ENCODE assay signal across 25 cellular contexts in genomic region chr11:111934301-111934700, GRCh38. TPM values are rescaled to one million over a fixed set of nuclear protein-coding genes. Genes with fewer than 3 reads are reported as not detected.
A peak's percentile ranks its signal among the peaks of the same experiment; 100 is the strongest.
DNase-seq lines count a peak whose midpoint lies in the region; ATAC-seq and TF ChIP-seq lines count a peak whose summit lies in the region.
"Had no signal": no experiment of that assay in that cellular context is flagged by ENCODE, and none has a peak within 500 bp of the region (broad histone marks: within the 10 kb centered on the region; RNA-seq: fewer than 3 reads in every experiment).

No MANE protein-coding gene starts in this region.

- no peak for ATAC-seq in omental fat pad (ENCODE audit: low FRiP score)
- ATAC-seq in HG03439 (IDR thresholded peaks at IDR 0.05; ENCODE audit: unreplicated experiment) = no peak
- ATAC-seq in left cardiac atrium = no peak
- ATAC-seq: gastrocnemius medialis, HCT116, Right ventricle myocardium inferior had no signal

- CTCF ChIA-PET in HEK293 (lab: Yijun Ruan, JAX) = interaction anchor here (0.7 to 8.5 kb wide), 4 partner anchors 24 to 108 kb away, joined by 3 to 166 read pairs (median 3); no protein-coding TSS in a partner anchor

- H3K36me3 ChIP-seq in ACC112 (ENCODE audit: insufficient read depth, low read length) (no peaks in the 10 kb centered on the region), HEK293 (ENCODE audit: control insufficient read depth in 2 of 2, insufficient read depth in 1 of 2, low read length in 2 of 2) (no peaks in the 10 kb centered on the region)
- H3K36me3 ChIP-seq: breast epithelium, gastrocnemius medialis, neutrophil had no signal

- DNase-seq in coronary artery (ENCODE audit: low spot score) = peak; percentile 17
- DNase-seq in neural crest cell (ENCODE audit: low read depth, low spot score) = no peak
- no peak for DNase-seq in SW 1271 (lab: John Stamatoyannopoulos, UW)
- no peak for DNase-seq in omental fat pad (ENCODE audit: low spot score)
- DNase-seq in left cardiac atrium = no peak
- DNase-seq: activated B cell treated with CpG ODN at 0.5 μM for 24 hours; activated gamma-delta T cell treated with Interleukin-2 at 50 U/mL for 16 hours; activated T-cell treated with anti-CD3 and anti-CD28 coated beads, Interleukin-2, amount 50 U/mL, for 1 hour; CD4-positive, CD25-positive, alpha-beta regulatory T cell; cortex of kidney; gastrocnemius medialis; NCI-H1092 treated with DMSO at 0.1 percent for 48 hours; NCI-H2081; small intestine; stimulated activated CD4-positive, alpha-beta T cell treated with anti-CD3 and anti-CD28 coated beads, Interleukin-2, amount 100 ng/mL, for 24 hours; T1000; testis had no signal

- POLR2A ChIA-PET in HEK293 (lab: Yijun Ruan, JAX) = interaction anchor here (0.6 to 1.1 kb wide), 3 partner anchors 55 to 91 kb away, joined by 3 read pairs; partner anchors contain the start of genes ALG9 and DLAT

- H3K4me1 ChIP-seq in ACC112 (ENCODE audit: control insufficient read depth, insufficient read depth, low read length, unreplicated experiment) = peaks cover 46% of the 10 kb centered on the region
- no peaks in the 10 kb centered on the region; the same call in 1 of the 2 replicates for H3K4me1 ChIP-seq in HEK293 (ENCODE audit: control insufficient read depth, insufficient read depth, low read length)

- TF ChIP-seq CTCF in HEK293 (tag by site-specific recombination; IDR thresholded peaks at IDR 0.05) (no peak), coronary artery (IDR thresholded peaks at IDR 0.05) (no peak), neural crest cell (conservative IDR thresholded peaks at IDR 0.05) (no peak), omental fat pad (IDR thresholded peaks at IDR 0.05) (no peak)

- intact Hi-C loops in left cardiac atrium (cut with DNase I) = loop anchor here (5.0 to 10.0 kb wide), 3 partner anchors 48 to 60 kb away; partner anchors contain the start of genes CFAP68 (in 2 of the 2), FDXACB1 (in 2 of the 2) and ALG9 (in 1 of the 2)

- H3K4me3 Mint-ChIP-seq in neural crest cell = peak overlapping the region; percentile 33
- H3K4me3 Mint-ChIP-seq: activated B cell treated with CpG ODN at 0.5 μM for 24 hours had no signal

- no peaks in the 10 kb centered on the region for H3K9me3 ChIP-seq in HEK293 (ENCODE audit: control insufficient read depth, insufficient read depth, low read depth, low read length)
- H3K9me3 ChIP-seq: breast epithelium, gastrocnemius medialis, neutrophil, testis had no signal

- no peak overlapping the region for H2AFZ ChIP-seq in ACC112 (ENCODE audit: low read length, unreplicated experiment)

- H3K27me3 ChIP-seq in ACC112 (ENCODE audit: insufficient read depth, low read length) = no peaks in the 10 kb centered on the region
- H3K27me3 ChIP-seq: breast epithelium, gastrocnemius medialis, testis had no signal

- no peak overlapping the region for H3K27ac Mint-ChIP-seq in neural crest cell (ENCODE audit: unreplicated experiment)
- H3K27ac Mint-ChIP-seq: activated B cell treated with CpG ODN at 0.5 μM for 24 hours; CD4-positive, CD25-positive, alpha-beta regulatory T cell had no signal

- H3K4me1 Mint-ChIP-seq in neural crest cell = peaks cover 45% of the 10 kb centered on the region

- H3K79me2 ChIP-seq in ACC112 (ENCODE audit: control insufficient read depth, insufficient read depth, low read length, unreplicated experiment) = peaks cover 15% of the 10 kb centered on the region

- H3K27ac ChIP-seq in ACC112 (ENCODE audit: low read depth, low read length) (peak overlapping the region; percentile 38; the same call in 1 of the 2 replicates), HEK293 (ENCODE audit: extremely low read depth, low read depth, low read length) (no peak overlapping the region), coronary artery (peak overlapping the region in 1 of 2 donors; percentile 12)
- H3K27ac ChIP-seq: breast epithelium, neutrophil, testis had no signal

- H3K4me3 ChIP-seq in ACC112 (ENCODE audit: low read depth, low read length) = no peak overlapping the region
- H3K4me3 ChIP-seq in HEK293 (ENCODE audit: low read depth, low read length) = no peak overlapping the region
- no peak overlapping the region for H3K4me3 ChIP-seq in coronary artery
- H3K4me3 ChIP-seq: breast epithelium, gastrocnemius medialis, lung, testis had no signal

- no peaks in the 10 kb centered on the region for H3K27me3 Mint-ChIP-seq in neural crest cell (ENCODE audit: low read depth)

- no peaks in the 10 kb centered on the region for H3K36me3 Mint-ChIP-seq in neural crest cell (ENCODE audit: low read depth)
- H3K36me3 Mint-ChIP-seq: CD4-positive, CD25-positive, alpha-beta regulatory T cell had no signal

- no peaks in the 10 kb centered on the region for H3K9me3 Mint-ChIP-seq in neural crest cell
- H3K9me3 Mint-ChIP-seq: activated B cell treated with CpG ODN at 0.5 μM for 24 hours; CD4-positive, CD25-positive, alpha-beta regulatory T cell had no signal

TF ChIP-seq in HEK293, 187 proteins besides CTCF, POLR2A, EP300 and RAD21:
- TF ChIP-seq ZNF335 (tag by site-specific recombination; conservative IDR thresholded peaks at IDR 0.05) = 0 out of 2 replicates have a peak, but pooled peaks have one; percentile 13
- TF ChIP-seq TRIM28 (IDR thresholded peaks at IDR 0.05; ENCODE audit: borderline replicate concordance, low read length) = no peak
- no peak for TF ChIP-seq ZSCAN23 (tag by site-specific recombination; IDR thresholded peaks at IDR 0.05)
- no peak for TF ChIP-seq ZNF621 (tag by site-specific recombination; IDR thresholded peaks at IDR 0.05)

RNA-seq across cellular contexts. Expression of gene DIXDC1, which starts 2.8 kb away (rescaled TPM):
- total RNA-seq in neural crest cell = 24.4 and 24.6 TPM in 2 replicates
- total RNA-seq in omental fat pad = 10 to 100 TPM; 36.4 to 79.3 (median 40.7) TPM
- 10 to 100 TPM; 19.5 to 28.1 TPM for total RNA-seq in left cardiac atrium

RNA-seq across cellular contexts. Expression of gene C11orf52, which starts 15.6 kb away (rescaled TPM):
- total RNA-seq in neural crest cell (not detected in 2 replicates), omental fat pad (1 to 10 TPM in 3 of 4 donors, not detected in 1; 3.4 to 7.9 (median 7.5) TPM), left cardiac atrium (1 to 10 TPM; 1.6 to 3.3 TPM)
- total RNA-seq: activated B cell treated with CpG ODN at 0.5 μM for 24 hours; CD4-positive, CD25-positive, alpha-beta regulatory T cell had no signal

RNA-seq across cellular contexts. Expression of gene HSPB2, which starts 21.8 kb away (rescaled TPM):
- total RNA-seq in neural crest cell = not detected in 2 replicates
- total RNA-seq in omental fat pad = 1 to 10 TPM in 2 of 4 donors, not detected in 2; 3.1 to 4.6 TPM
- total RNA-seq in left cardiac atrium = 10 to 100 TPM; 37.3 to 49.6 TPM
- total RNA-seq: activated B cell treated with CpG ODN at 0.5 μM for 24 hours; CD4-positive, CD25-positive, alpha-beta regulatory T cell; testis had no signal

RNA-seq across cellular contexts. Expression of gene CRYAB, which starts 22.7 kb away (rescaled TPM):
- total RNA-seq in neural crest cell (not detected in 2 replicates), omental fat pad (1,000 to 10,000 TPM in 1 of 4 donors, 100 to 1,000 TPM in 2, 10 to 100 TPM in 1; 82.4 to 1,340 (median 304) TPM), left cardiac atrium (1,000 to 10,000 TPM; 4,044 to 4,265 TPM)
- total RNA-seq: activated B cell treated with CpG ODN at 0.5 μM for 24 hours; CD4-positive, CD25-positive, alpha-beta regulatory T cell had no signal

RNA-seq across cellular contexts. Expression of gene CFAP68, which starts 55.0 kb away (rescaled TPM):
- 22.8 and 24.8 TPM in 2 replicates for total RNA-seq in neural crest cell
- total RNA-seq in omental fat pad = 10 to 100 TPM; 12.2 to 40.0 (median 20.2) TPM
- 10 to 100 TPM; 17.1 to 22.2 TPM for total RNA-seq in left cardiac atrium

Comparison
In these comparisons a context has a peak if more than half of its experiments do, and no peak if none do; other contexts are left out.
1. RNA of gene HSPB2, which starts 21.8 kb away (total RNA-seq): 37.3 to 49.6 TPM in left cardiac atrium; 3.1 to 4.6 TPM in omental fat pad and not detected in neural crest cell; every median in the first group is over 4 times any median in the second.